13 cellular contexts compared by ENCODE assay signal in genomic region chr1:112882271-112882744, GRCh38.
DNase-seq lines count a peak whose midpoint lies in the region; ATAC-seq and TF ChIP-seq lines count a peak whose summit lies in the region.
"Had no signal": no experiment of that assay in that cellular context is flagged by ENCODE, and none has a peak within 500 bp of the region (broad histone marks: within the 10 kb centered on the region; RNA-seq: fewer than 3 reads in every experiment).

No MANE protein-coding gene starts in this region.

- peak; percentile 65 for DNase-seq in GM23248
- peak; percentile 55 for DNase-seq in RPMI7951 (ENCODE audit: low read depth)
- DNase-seq in hepatocyte (ENCODE audit: low spot score), result no peak
- DNase-seq in AG08395 (ENCODE audit: low spot score), result no peak
- DNase-seq in DMS114 treated with DMSO at 0.1 percent for 48 hours (lab: John Stamatoyannopoulos, UW; ENCODE audit: unreplicated experiment), result no peak
- DNase-seq: activated T-cell treated with anti-CD3 and anti-CD28 coated beads for 4 hours, body of pancreas, Calu3, kidney glomerular epithelial cell had no signal

- no peak for ATAC-seq in HG03460 (IDR thresholded peaks at IDR 0.05; ENCODE audit: unreplicated experiment)
- ATAC-seq in HG03354 (IDR thresholded peaks at IDR 0.05; ENCODE audit: poor library complexity, severe bottlenecking, unreplicated experiment), result no peak
- ATAC-seq: body of pancreas had no signal

- H3K4me2 ChIP-seq in GM23248 (ENCODE audit: unreplicated experiment), result peak overlapping the region; percentile 19
- no peak overlapping the region for H3K4me2 ChIP-seq in hepatocyte
- H3K4me2 ChIP-seq: KMS-11 had no signal

- H3K9ac ChIP-seq in GM23248 (peak overlapping the region; percentile 73), rectal smooth muscle tissue (ENCODE audit: low read length) (no peak overlapping the region)
- H3K9ac ChIP-seq: KMS-11 had no signal

- 37% methylated on average over 4 of the region's 4 CpGs for WGBS in GM23248 (ENCODE audit: low coverage in 1 of 2, low lambda C conversion rate in 2 of 2, missing lambda C conversion rate in 2 of 2), 2 experiments
- WGBS in hepatocyte (ENCODE audit: low lambda C conversion rate, missing lambda C conversion rate), result 65% methylated on average over 4 of the region's 4 CpGs

- H3K79me2 ChIP-seq in GM23248 (ENCODE audit: insufficient read depth), result no peaks in the 10 kb centered on the region
- H3K79me2 ChIP-seq in hepatocyte, result no peaks in the 10 kb centered on the region

- H3K36me3 ChIP-seq in GM23248 (ENCODE audit: low read depth) (no peaks in the 10 kb centered on the region), hepatocyte (replicated peaks; ENCODE audit: insufficient read depth, low read depth) (no peaks in the 10 kb centered on the region), rectal smooth muscle tissue (ENCODE audit: control insufficient read depth, insufficient read depth, low read length) (no peaks in the 10 kb centered on the region)

- no peaks in the 10 kb centered on the region for H3K27me3 ChIP-seq in GM23248 (replicated peaks; ENCODE audit: insufficient read depth)
- H3K27me3 ChIP-seq in hepatocyte, result no peaks in the 10 kb centered on the region
- no peaks in the 10 kb centered on the region for H3K27me3 ChIP-seq in rectal smooth muscle tissue (ENCODE audit: control insufficient read depth, insufficient read depth, low read length)
- H3K27me3 ChIP-seq: body of pancreas had no signal

- H2AFZ ChIP-seq in GM23248 (peak overlapping the region; percentile 84), hepatocyte (no peak overlapping the region)

- TF ChIP-seq CTCF in hepatocyte (IDR thresholded peaks at IDR 0.05; ENCODE audit: poor library complexity), result no peak

- in situ Hi-C loops in GM23248 (cut with MboI), result loop anchor here (10.0 kb wide), 1 partner anchor 162 kb away; no protein-coding TSS in a partner anchor

- H3K4me3 ChIP-seq in GM23248 (no peak overlapping the region), hepatocyte (no peak overlapping the region), rectal smooth muscle tissue (ENCODE audit: low read length) (no peak overlapping the region)
- H3K4me3 ChIP-seq: body of pancreas had no signal

- H3K9me2 ChIP-seq in GM23248 (ENCODE audit: insufficient read depth), result no peaks in the 10 kb centered on the region
- H3K9me2 ChIP-seq in hepatocyte (replicated peaks; ENCODE audit: insufficient read depth), result no peaks in the 10 kb centered on the region

- H4K20me1 ChIP-seq in GM23248 (ENCODE audit: insufficient read depth), result no peaks in the 10 kb centered on the region
- H4K20me1 ChIP-seq in hepatocyte (ENCODE audit: insufficient read depth, poor library complexity, severe bottlenecking), result no peaks in the 10 kb centered on the region

- H3K4me1 ChIP-seq in GM23248 (ENCODE audit: insufficient read depth) (peaks cover 17% of the 10 kb centered on the region), hepatocyte (ENCODE audit: insufficient read depth) (no peaks in the 10 kb centered on the region), rectal smooth muscle tissue (ENCODE audit: control insufficient read depth, insufficient read depth, low read length) (no peaks in the 10 kb centered on the region)
- H3K4me1 ChIP-seq: body of pancreas had no signal

- H3K9me3 ChIP-seq in GM23248 (ENCODE audit: low read depth) (no peaks in the 10 kb centered on the region), hepatocyte (ENCODE audit: low read depth) (no peaks in the 10 kb centered on the region)
- H3K9me3 ChIP-seq: body of pancreas had no signal

- peaks cover 13% of the 10 kb centered on the region; the same call in 1 of the 2 replicates for H3F3A ChIP-seq in GM23248 (ENCODE audit: insufficient read depth)

- H3K27ac ChIP-seq in GM23248 (peak overlapping the region; percentile 86), hepatocyte (peak overlapping the region; percentile 33), rectal smooth muscle tissue (ENCODE audit: low read depth, low read length) (peak overlapping the region; percentile 17)
- H3K27ac ChIP-seq: body of pancreas, KMS-11 had no signal

Comparison
In these comparisons a context has a peak if more than half of its experiments do, and no peak if none do; other contexts are left out.
1. DNase-seq: peak in GM23248 (single experiment) and RPMI7951 (single experiment); none in hepatocyte (single experiment), AG08395 (single experiment) and DMS114 treated with DMSO at 0.1 percent for 48 hours (single experiment).
2. H3K27ac ChIP-seq: peak in every context shown above with its lines; median percentile 86 in GM23248; 33 in hepatocyte; 17 in rectal smooth muscle tissue.